Comparison of ENCODE assay signal across 1 cellular context in the genomic region with DNA sequence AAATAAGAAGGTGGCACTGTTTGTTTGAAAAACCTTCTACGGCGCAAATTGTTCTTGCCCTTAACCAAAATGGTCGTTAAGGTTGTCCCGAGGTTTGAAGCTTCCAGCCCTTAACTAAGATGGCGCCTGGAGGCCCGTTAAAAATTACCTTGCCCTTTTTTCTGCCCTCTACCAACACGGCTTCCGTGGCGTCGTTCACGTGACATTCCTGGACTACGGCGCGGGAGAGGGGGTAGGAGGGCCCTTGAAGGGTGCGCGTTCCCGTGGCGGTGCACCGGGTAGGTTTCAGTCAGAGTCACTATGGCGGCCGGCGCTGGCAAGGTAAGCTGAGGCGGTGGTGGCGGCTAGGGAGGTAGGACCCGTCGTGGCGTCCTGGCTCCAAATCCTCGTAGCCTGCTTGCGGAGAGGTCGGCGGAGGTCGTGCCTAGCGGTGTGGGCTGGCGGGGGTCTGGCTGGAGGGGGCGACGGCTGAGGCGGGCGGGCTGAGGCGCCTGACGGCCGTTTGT.
A peak's percentile ranks its signal among the peaks of the same experiment; 100 is the strongest.
TF ChIP-seq lines count a peak whose summit lies in the region.

A gene with protein sequence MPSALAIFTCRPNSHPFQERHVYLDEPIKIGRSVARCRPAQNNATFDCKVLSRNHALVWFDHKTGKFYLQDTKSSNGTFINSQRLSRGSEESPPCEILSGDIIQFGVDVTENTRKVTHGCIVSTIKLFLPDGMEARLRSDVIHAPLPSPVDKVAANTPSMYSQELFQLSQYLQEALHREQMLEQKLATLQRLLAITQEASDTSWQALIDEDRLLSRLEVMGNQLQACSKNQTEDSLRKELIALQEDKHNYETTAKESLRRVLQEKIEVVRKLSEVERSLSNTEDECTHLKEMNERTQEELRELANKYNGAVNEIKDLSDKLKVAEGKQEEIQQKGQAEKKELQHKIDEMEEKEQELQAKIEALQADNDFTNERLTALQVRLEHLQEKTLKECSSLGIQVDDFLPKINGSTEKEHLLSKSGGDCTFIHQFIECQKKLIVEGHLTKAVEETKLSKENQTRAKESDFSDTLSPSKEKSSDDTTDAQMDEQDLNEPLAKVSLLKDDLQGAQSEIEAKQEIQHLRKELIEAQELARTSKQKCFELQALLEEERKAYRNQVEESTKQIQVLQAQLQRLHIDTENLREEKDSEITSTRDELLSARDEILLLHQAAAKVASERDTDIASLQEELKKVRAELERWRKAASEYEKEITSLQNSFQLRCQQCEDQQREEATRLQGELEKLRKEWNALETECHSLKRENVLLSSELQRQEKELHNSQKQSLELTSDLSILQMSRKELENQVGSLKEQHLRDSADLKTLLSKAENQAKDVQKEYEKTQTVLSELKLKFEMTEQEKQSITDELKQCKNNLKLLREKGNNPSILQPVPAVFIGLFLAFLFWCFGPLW (plus strand): TSS at position 288 of the 506 bp plus-strand sequence. CDS start 1,343 bp downstream, outside the sequence.

TF ChIP-seq in K562, 482 proteins besides CTCF, POLR2A, EP300 and RAD21 (continued from another document and continues in another):
- TF ChIP-seq RERE (CRISPR knock-in tag; IDR thresholded peaks at IDR 0.05; ENCODE audit: borderline replicate concordance): no peak
- no peak for TF ChIP-seq MAFG (tag; conservative IDR thresholded peaks at IDR 0.05)
- TF ChIP-seq MEF2A (IDR thresholded peaks at IDR 0.05; ENCODE audit: control insufficient read depth, low read depth, low read length): no peak
- TF ChIP-seq FUS (optimal IDR thresholded peaks at IDR 0.05; ENCODE audit: low read depth, low read length): no peak
- TF ChIP-seq SNAPC5 (CRISPR knock-in tag; IDR thresholded peaks at IDR 0.05): no peak
- TF ChIP-seq KLF1 (tag; IDR thresholded peaks at IDR 0.05): no peak
- TF ChIP-seq, protein P1, sequence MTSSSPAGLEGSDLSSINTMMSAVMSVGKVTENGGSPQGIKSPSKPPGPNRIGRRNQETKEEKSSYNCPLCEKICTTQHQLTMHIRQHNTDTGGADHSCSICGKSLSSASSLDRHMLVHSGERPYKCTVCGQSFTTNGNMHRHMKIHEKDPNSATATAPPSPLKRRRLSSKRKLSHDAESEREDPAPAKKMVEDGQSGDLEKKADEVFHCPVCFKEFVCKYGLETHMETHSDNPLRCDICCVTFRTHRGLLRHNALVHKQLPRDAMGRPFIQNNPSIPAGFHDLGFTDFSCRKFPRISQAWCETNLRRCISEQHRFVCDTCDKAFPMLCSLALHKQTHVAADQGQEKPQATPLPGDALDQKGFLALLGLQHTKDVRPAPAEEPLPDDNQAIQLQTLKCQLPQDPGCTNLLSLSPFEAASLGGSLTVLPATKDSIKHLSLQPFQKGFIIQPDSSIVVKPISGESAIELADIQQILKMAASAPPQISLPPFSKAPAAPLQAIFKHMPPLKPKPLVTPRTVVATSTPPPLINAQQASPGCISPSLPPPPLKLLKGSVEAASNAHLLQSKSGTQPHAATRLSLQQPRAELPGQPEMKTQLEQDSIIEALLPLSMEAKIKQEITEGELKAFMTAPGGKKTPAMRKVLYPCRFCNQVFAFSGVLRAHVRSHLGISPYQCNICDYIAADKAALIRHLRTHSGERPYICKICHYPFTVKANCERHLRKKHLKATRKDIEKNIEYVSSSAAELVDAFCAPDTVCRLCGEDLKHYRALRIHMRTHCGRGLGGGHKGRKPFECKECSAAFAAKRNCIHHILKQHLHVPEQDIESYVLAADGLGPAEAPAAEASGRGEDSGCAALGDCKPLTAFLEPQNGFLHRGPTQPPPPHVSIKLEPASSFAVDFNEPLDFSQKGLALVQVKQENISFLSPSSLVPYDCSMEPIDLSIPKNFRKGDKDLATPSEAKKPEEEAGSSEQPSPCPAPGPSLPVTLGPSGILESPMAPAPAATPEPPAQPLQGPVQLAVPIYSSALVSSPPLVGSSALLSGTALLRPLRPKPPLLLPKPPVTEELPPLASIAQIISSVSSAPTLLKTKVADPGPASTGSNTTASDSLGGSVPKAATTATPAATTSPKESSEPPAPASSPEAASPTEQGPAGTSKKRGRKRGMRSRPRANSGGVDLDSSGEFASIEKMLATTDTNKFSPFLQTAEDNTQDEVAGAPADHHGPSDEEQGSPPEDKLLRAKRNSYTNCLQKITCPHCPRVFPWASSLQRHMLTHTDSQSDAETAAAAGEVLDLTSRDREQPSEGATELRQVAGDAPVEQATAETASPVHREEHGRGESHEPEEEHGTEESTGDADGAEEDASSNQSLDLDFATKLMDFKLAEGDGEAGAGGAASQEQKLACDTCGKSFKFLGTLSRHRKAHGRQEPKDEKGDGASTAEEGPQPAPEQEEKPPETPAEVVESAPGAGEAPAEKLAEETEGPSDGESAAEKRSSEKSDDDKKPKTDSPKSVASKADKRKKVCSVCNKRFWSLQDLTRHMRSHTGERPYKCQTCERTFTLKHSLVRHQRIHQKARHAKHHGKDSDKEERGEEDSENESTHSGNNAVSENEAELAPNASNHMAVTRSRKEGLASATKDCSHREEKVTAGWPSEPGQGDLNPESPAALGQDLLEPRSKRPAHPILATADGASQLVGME (CRISPR knock-in tag; IDR thresholded peaks at IDR 0.05): no peak
- TF ChIP-seq ZNF512 (tag; IDR thresholded peaks at IDR 0.05): no peak
- TF ChIP-seq PTRF (tag; IDR thresholded peaks at IDR 0.05): no peak
- TF ChIP-seq ZNF699 (CRISPR knock-in tag; IDR thresholded peaks at IDR 0.05; ENCODE audit: insufficient replicate concordance): no peak
- TF ChIP-seq ZZZ3 (IDR thresholded peaks at IDR 0.05): no peak
- TF ChIP-seq FIP1L1 (IDR thresholded peaks at IDR 0.05; ENCODE audit: low read depth, low read length, poor library complexity, severe bottlenecking): no peak
- no peak for TF ChIP-seq RBM34 (IDR thresholded peaks at IDR 0.05; ENCODE audit: borderline replicate concordance, insufficient read depth, low read length)
- no peak for TF ChIP-seq E2F3 (CRISPR knock-in tag; IDR thresholded peaks at IDR 0.05)
- TF ChIP-seq, protein P2, sequence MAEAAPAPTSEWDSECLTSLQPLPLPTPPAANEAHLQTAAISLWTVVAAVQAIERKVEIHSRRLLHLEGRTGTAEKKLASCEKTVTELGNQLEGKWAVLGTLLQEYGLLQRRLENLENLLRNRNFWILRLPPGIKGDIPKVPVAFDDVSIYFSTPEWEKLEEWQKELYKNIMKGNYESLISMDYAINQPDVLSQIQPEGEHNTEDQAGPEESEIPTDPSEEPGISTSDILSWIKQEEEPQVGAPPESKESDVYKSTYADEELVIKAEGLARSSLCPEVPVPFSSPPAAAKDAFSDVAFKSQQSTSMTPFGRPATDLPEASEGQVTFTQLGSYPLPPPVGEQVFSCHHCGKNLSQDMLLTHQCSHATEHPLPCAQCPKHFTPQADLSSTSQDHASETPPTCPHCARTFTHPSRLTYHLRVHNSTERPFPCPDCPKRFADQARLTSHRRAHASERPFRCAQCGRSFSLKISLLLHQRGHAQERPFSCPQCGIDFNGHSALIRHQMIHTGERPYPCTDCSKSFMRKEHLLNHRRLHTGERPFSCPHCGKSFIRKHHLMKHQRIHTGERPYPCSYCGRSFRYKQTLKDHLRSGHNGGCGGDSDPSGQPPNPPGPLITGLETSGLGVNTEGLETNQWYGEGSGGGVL (CRISPR knock-in tag; IDR thresholded peaks at IDR 0.05): no peak
- TF ChIP-seq KAT7 (CRISPR knock-in tag; IDR thresholded peaks at IDR 0.05; ENCODE audit: borderline replicate concordance): no peak
- TF ChIP-seq FOS (IDR thresholded peaks at IDR 0.05; ENCODE audit: extremely low read depth, insufficient read length): no peak
- TF ChIP-seq E2F4 (CRISPR knock-in tag; IDR thresholded peaks at IDR 0.05; ENCODE audit: low read depth): peak; percentile 45; the same call in 1 of the 2 replicates
- TF ChIP-seq ZNF3 (CRISPR knock-in tag; IDR thresholded peaks at IDR 0.05): no peak
- TF ChIP-seq RB1 (IDR thresholded peaks at IDR 0.05; ENCODE audit: low read depth): 0 out of 2 replicates have a peak, but pooled peaks have one; percentile 22
- TF ChIP-seq ZNF696 (CRISPR knock-in tag; conservative IDR thresholded peaks at IDR 0.05): no peak
- TF ChIP-seq ZFPM2 (CRISPR knock-in tag; IDR thresholded peaks at IDR 0.05): no peak
- TF ChIP-seq REST (CRISPR knock-in tag; IDR thresholded peaks at IDR 0.05; ENCODE audit: low read depth): no peak
- peak; percentile 92 for TF ChIP-seq HCFC1 (IDR thresholded peaks at IDR 0.05; ENCODE audit: low read depth, low read length)
- TF ChIP-seq ZNF431 (CRISPR knock-in tag; IDR thresholded peaks at IDR 0.05): 0 out of 2 replicates have a peak, but pooled peaks have one; percentile 24
- no peak for TF ChIP-seq PHF21A (IDR thresholded peaks at IDR 0.05; ENCODE audit: borderline replicate concordance, low read depth)
- TF ChIP-seq, protein P3, sequence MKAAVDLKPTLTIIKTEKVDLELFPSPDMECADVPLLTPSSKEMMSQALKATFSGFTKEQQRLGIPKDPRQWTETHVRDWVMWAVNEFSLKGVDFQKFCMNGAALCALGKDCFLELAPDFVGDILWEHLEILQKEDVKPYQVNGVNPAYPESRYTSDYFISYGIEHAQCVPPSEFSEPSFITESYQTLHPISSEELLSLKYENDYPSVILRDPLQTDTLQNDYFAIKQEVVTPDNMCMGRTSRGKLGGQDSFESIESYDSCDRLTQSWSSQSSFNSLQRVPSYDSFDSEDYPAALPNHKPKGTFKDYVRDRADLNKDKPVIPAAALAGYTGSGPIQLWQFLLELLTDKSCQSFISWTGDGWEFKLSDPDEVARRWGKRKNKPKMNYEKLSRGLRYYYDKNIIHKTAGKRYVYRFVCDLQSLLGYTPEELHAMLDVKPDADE (conservative IDR thresholded peaks at IDR 0.05; ENCODE audit: control insufficient read depth, low read depth, low read length): no peak; the same call in none of the 2 replicates
